In the genomic region with DNA sequence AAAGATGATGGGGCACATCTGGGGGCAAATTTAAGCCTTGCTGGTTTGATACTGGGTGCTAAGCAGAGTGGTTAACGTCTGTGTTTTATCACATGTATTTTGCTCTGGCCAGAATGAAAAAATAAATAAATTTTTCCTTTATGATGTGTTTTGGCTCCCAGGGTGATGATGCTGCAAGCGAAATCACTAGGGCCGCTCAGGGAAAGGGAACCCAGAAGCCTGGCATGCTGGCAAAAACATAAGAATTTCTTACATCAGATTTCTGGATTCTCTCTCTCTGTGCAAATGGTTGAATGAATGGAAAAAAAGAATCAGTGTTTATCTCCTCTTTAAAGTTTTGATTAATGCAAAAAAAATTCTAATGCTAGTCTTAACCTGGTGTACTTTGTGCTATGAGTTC, we compare ENCODE assay signal across 30 cellular contexts.
"Had no signal": no experiment of that assay in that cellular context is flagged by ENCODE, and none has a peak within 500 bp of the region (broad histone marks: within the 10 kb centered on the region; RNA-seq: fewer than 3 reads in every experiment).

No MANE protein-coding gene starts in this region.

- H3K4me1 Mint-ChIP-seq: endodermal cell; naive thymus-derived CD8-positive, alpha-beta T cell; nephron progenitor cell; stimulated activated effector memory CD8-positive, alpha-beta T cell treated with anti-CD3 and anti-CD28 coated beads, Interleukin-12 subunit alpha, Interleukin-12 subunit beta, amount 100 ng/mL, for 72 hours had no signal

- FAIRE-seq: islet of Langerhans, urothelium cell line had no signal

- H3K27me3 ChIP-seq: colonic mucosa, heart right ventricle, ovary, sigmoid colon, testis, tibial artery, upper lobe of left lung had no signal

- H3K27ac Mint-ChIP-seq: dendritic cell treated with granulocyte-macrophage colony-stimulating factor and Interleukin-4, amounts not matched to agents 40 ng/mL and 50 ng/mL, for 4 days; endodermal cell; stimulated activated effector memory CD8-positive, alpha-beta T cell treated with anti-CD3 and anti-CD28 coated beads, Interleukin-12 subunit alpha, Interleukin-12 subunit beta, amount 100 ng/mL, for 72 hours had no signal

- H3K27ac ChIP-seq: colonic mucosa, epithelial cell of prostate, heart right ventricle, lower lobe of right lung, ovary, psoas muscle, testis, tibial artery, upper lobe of left lung had no signal

- H3K4me3 Mint-ChIP-seq: dendritic cell treated with granulocyte-macrophage colony-stimulating factor and Interleukin-4, amounts not matched to agents 40 ng/mL and 50 ng/mL, for 4 days; endodermal cell; naive thymus-derived CD8-positive, alpha-beta T cell; nephron progenitor cell; stimulated activated effector memory CD8-positive, alpha-beta T cell treated with anti-CD3 and anti-CD28 coated beads, Interleukin-12 subunit alpha, Interleukin-12 subunit beta, amount 100 ng/mL, for 72 hours had no signal

- H3K36me3 ChIP-seq: colonic mucosa, heart right ventricle, lower lobe of right lung, ovary, sigmoid colon, tibial artery, upper lobe of left lung had no signal

- H3K36me3 Mint-ChIP-seq: naive thymus-derived CD8-positive, alpha-beta T cell; stimulated activated effector memory CD8-positive, alpha-beta T cell treated with anti-CD3 and anti-CD28 coated beads, Interleukin-12 subunit alpha, Interleukin-12 subunit beta, amount 100 ng/mL, for 72 hours had no signal

- H3K4me3 ChIP-seq: colonic mucosa, heart right ventricle, lower lobe of right lung, ovary, psoas muscle, sigmoid colon, testis, tibial artery, upper lobe of left lung had no signal

- ATAC-seq: esophagus mucosa; heart right ventricle; left ventricle myocardium superior; lower lobe of right lung; naive thymus-derived CD8-positive, alpha-beta T cell; psoas muscle; right cardiac atrium; stimulated activated effector memory CD8-positive, alpha-beta T cell treated with anti-CD3 and anti-CD28 coated beads, Interleukin-12 subunit alpha, Interleukin-12 subunit beta, amount 100 ng/mL, for 72 hours had no signal

- H3K9me3 ChIP-seq: colonic mucosa, lower lobe of right lung, ovary, psoas muscle, testis, tibial artery, upper lobe of left lung had no signal

- DNase-seq: colonic mucosa; effector CD8-positive, alpha-beta T cell; endodermal cell; foreskin melanocyte; glutamatergic neuron; heart right ventricle; hippocampal formation; left ventricle myocardium superior; lower lobe of right lung; naive thymus-derived CD8-positive, alpha-beta T cell; nephron progenitor cell; occipital lobe; ovary; posterior cingulate gyrus; psoas muscle; right cardiac atrium; sigmoid colon; stimulated activated CD4-positive, alpha-beta T cell treated with anti-CD3 and anti-CD28 coated beads, Interleukin-2, amount 100 ng/mL, for 24 hours; stimulated activated CD4-positive, alpha-beta T cell treated with anti-CD3 and anti-CD28 coated beads, Interleukin-4, amount 100 ng/mL, for 24 hours; stimulated activated naive CD4-positive, alpha-beta T cell treated with Interleukin-2 at 50 U/mL for 16 hours; substantia nigra; testis; tibial artery; upper lobe of left lung had no signal

- H3K27me3 Mint-ChIP-seq: dendritic cell treated with granulocyte-macrophage colony-stimulating factor and Interleukin-4, amounts not matched to agents 40 ng/mL and 50 ng/mL, for 4 days; naive thymus-derived CD8-positive, alpha-beta T cell had no signal

- H3K4me1 ChIP-seq: colonic mucosa, heart right ventricle, lower lobe of right lung, psoas muscle, sigmoid colon, testis, tibial artery, upper lobe of left lung had no signal
